In the genomic region with DNA sequence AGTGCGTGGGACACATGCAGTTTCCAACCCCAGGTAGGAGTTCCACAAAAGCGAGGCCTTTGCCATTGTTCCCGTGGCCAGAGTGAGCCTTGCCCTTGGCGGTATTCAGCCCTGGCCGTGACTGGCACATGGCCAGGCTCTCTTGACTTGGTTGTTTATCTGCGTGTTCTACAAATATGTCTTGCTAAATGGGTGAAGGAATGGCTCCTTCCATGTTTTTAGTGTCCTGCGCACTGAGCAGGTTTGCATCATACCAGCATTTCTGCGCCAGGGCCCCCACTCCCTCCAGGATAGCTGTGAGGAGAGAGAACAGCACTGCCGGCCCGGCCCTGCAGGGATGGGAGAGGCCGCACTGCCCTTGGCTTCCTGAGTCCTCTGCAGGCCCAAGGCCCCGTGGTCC, we compare ENCODE assay signal across 1 cellular context.
A peak's percentile ranks its signal among the peaks of the same experiment; 100 is the strongest.
TF ChIP-seq lines count a peak whose summit lies in the region.

No MANE protein-coding gene starts in this region.

TF ChIP-seq in HepG2, 621 proteins besides CTCF, POLR2A, EP300 and RAD21:
- TF ChIP-seq KMT2A (CRISPR knock-in tag; IDR thresholded peaks at IDR 0.05) (no peak), GMEB1 (CRISPR knock-in tag; IDR thresholded peaks at IDR 0.05; ENCODE audit: borderline replicate concordance) (no peak), MTA1 (CRISPR knock-in tag; IDR thresholded peaks at IDR 0.05; ENCODE audit: borderline replicate concordance) (0 out of 2 replicates have a peak, but pooled peaks have one; percentile 9), RBM22 (optimal IDR thresholded peaks at IDR 0.05; ENCODE audit: low read length) (peak; percentile 7), ZBTB33 (CRISPR knock-in tag; IDR thresholded peaks at IDR 0.05) (peak; percentile 88), MAFG (CRISPR knock-in tag; IDR thresholded peaks at IDR 0.05) (no peak), FOSL1 (CRISPR knock-in tag; IDR thresholded peaks at IDR 0.05; ENCODE audit: borderline replicate concordance) (no peak)
